In genomic region chr13:50126378-50127016, GRCh38 we compare ENCODE assay signal across 8 cellular contexts.
DNase-seq lines count a peak whose midpoint lies in the region; ATAC-seq and TF ChIP-seq lines count a peak whose summit lies in the region.

No MANE protein-coding gene starts in this region.

- DNase-seq in AG08395 (ENCODE audit: low spot score) (peak; percentile 3), GM13976 (ENCODE audit: low spot score) (peak; percentile 23), RWPE1 (ENCODE audit: low spot score) (no peak), neural progenitor cell (ENCODE audit: low spot score) (peak; percentile 48), Ammon's horn (ENCODE audit: low spot score) (no peak)
- DNase-seq in effector memory CD4-positive, alpha-beta T cell: no peak
- DNase-seq in stimulated activated CD4-positive, alpha-beta T cell treated with anti-CD3 and anti-CD28 coated beads, Interleukin-15, amount 100 ng/mL, for 24 hours: no peak

- ATAC-seq in HG03565 (IDR thresholded peaks at IDR 0.05; ENCODE audit: unreplicated experiment): no peak

- peaks cover 50% of the 10 kb centered on the region for H3K4me1 ChIP-seq in effector memory CD4-positive, alpha-beta T cell (ENCODE audit: control insufficient read depth, insufficient read depth, low read length, poor library complexity, severe bottlenecking)
- peaks cover 41% of the 10 kb centered on the region for H3K4me1 ChIP-seq in neural progenitor cell

- no peak overlapping the region for H2AFZ ChIP-seq in neural progenitor cell (replicated peaks)

- H3K9me3 Mint-ChIP-seq in neural progenitor cell: peaks cover 3% of the 10 kb centered on the region

- H3K27ac Mint-ChIP-seq in neural progenitor cell: peak overlapping the region; percentile 50

- no peak overlapping the region for H3K9ac ChIP-seq in neural progenitor cell

- in situ Hi-C loops in GM13976 (cut with MboI; ENCODE audit: low sequenced_read_pairs, unreplicated experiment): no loop called here

- POLR2A ChIA-PET in RWPE1 (lab: Yijun Ruan, JAX; ENCODE audit: low non-redundant PET): interaction anchor here (0.5 to 1.3 kb wide), 2 partner anchors 33 to 46 kb away, joined by 3 read pairs; no protein-coding TSS in a partner anchor

- H3K79me2 ChIP-seq in neural progenitor cell (ENCODE audit: low read depth): no peaks in the 10 kb centered on the region

- peaks cover 33% of the 10 kb centered on the region for H3K27me3 ChIP-seq in effector memory CD4-positive, alpha-beta T cell (replicated peaks; ENCODE audit: control insufficient read depth, insufficient read depth, low read length, poor library complexity, severe bottlenecking)
- H3K27me3 ChIP-seq in neural progenitor cell: peaks cover 98% of the 10 kb centered on the region

- H3K4me3 ChIP-seq in effector memory CD4-positive, alpha-beta T cell (ENCODE audit: insufficient read depth, low read depth, low read length, poor library complexity, severe bottlenecking): peak overlapping the region; percentile 90
- H3K4me3 ChIP-seq in neural progenitor cell: peak overlapping the region; percentile 78

- peaks cover 92% of the 10 kb centered on the region for H4K20me1 ChIP-seq in neural progenitor cell (ENCODE audit: low read depth)

- H3K36me3 ChIP-seq in effector memory CD4-positive, alpha-beta T cell (ENCODE audit: control insufficient read depth, insufficient read depth, low read length): no peaks in the 10 kb centered on the region
- no peaks in the 10 kb centered on the region for H3K36me3 ChIP-seq in neural progenitor cell

- H3K4me1 Mint-ChIP-seq in neural progenitor cell: peaks cover 57% of the 10 kb centered on the region

- H3K27me3 Mint-ChIP-seq in neural progenitor cell (ENCODE audit: insufficient read depth, low read depth): peaks cover 53% of the 10 kb centered on the region

- H3K9me3 ChIP-seq in effector memory CD4-positive, alpha-beta T cell (ENCODE audit: control insufficient read depth, low read length): no peaks in the 10 kb centered on the region
- no peaks in the 10 kb centered on the region for H3K9me3 ChIP-seq in neural progenitor cell (ENCODE audit: low read depth)

- H3F3A ChIP-seq in neural progenitor cell (ENCODE audit: low read depth): peaks cover 49% of the 10 kb centered on the region

- H3K27ac ChIP-seq in RWPE1 (peak overlapping the region; percentile 99), neural progenitor cell (no peak overlapping the region)
- H3K27ac ChIP-seq in effector memory CD4-positive, alpha-beta T cell (ENCODE audit: insufficient read depth, low read length, poor library complexity, severe bottlenecking): peak overlapping the region; percentile 99

- TF ChIP-seq CTCF in GM13976 (IDR thresholded peaks at IDR 0.05; ENCODE audit: borderline replicate concordance, control extremely low read depth, extremely low read depth, insufficient read depth, missing control alignments) (no peak), RWPE1 (conservative IDR thresholded peaks at IDR 0.05; ENCODE audit: low read depth) (no peak), neural progenitor cell (IDR thresholded peaks at IDR 0.05) (no peak)

- H3K36me3 Mint-ChIP-seq in neural progenitor cell: no peaks in the 10 kb centered on the region

- CTCF ChIA-PET in RWPE1 (lab: Yijun Ruan, JAX): no interaction called here

- peak overlapping the region; percentile 85 for H3K4me3 Mint-ChIP-seq in neural progenitor cell

- H3K4me2 ChIP-seq in neural progenitor cell: peak overlapping the region; percentile 97

Comparison
In these comparisons a context has a peak if more than half of its experiments do, and no peak if none do; other contexts are left out.
1. DNase-seq: peak in AG08395 (single experiment), GM13976 (single experiment) and neural progenitor cell (single experiment); none in RWPE1 (single experiment), effector memory CD4-positive, alpha-beta T cell (0 of 3), Ammon's horn (single experiment) and stimulated activated CD4-positive, alpha-beta T cell treated with anti-CD3 and anti-CD28 coated beads, Interleukin-15, amount 100 ng/mL, for 24 hours (single experiment).